Comparison of ENCODE assay signal across 13 cellular contexts in genomic region chr6:163860194-163861081, GRCh38.
DNase-seq lines count a peak whose midpoint lies in the region; ATAC-seq, FAIRE-seq and TF ChIP-seq lines count a peak whose summit lies in the region.
"Had no signal": no experiment of that assay in that cellular context is flagged by ENCODE, and none has a peak within 500 bp of the region (broad histone marks: within the 10 kb centered on the region; RNA-seq: fewer than 3 reads in every experiment).

No MANE protein-coding gene starts in this region.

- H3K79me2 ChIP-seq in astrocyte (ENCODE audit: insufficient read depth, low read length): no peaks in the 10 kb centered on the region

- H3K4me1 Mint-ChIP-seq in HFFc6 (ENCODE audit: low read depth) (peaks cover 35% of the 10 kb centered on the region), astrocyte (ENCODE audit: low read depth, unreplicated experiment) (peaks cover 8% of the 10 kb centered on the region)

- H3K27ac Mint-ChIP-seq in HFFc6 (peak overlapping the region; percentile 66), astrocyte (ENCODE audit: unreplicated experiment) (no peak overlapping the region)

- no peaks in the 10 kb centered on the region for H4K20me1 ChIP-seq in astrocyte (ENCODE audit: insufficient read depth, low read length)

- H3K27ac ChIP-seq in A673 (ENCODE audit: low read depth, low read length, poor library complexity, severe bottlenecking) (no peak overlapping the region), astrocyte (ENCODE audit: low read depth, low read length) (peak overlapping the region; percentile 59)
- H3K27ac ChIP-seq: sigmoid colon, SK-N-MC had no signal

- H3K27me3 ChIP-seq in A673 (replicated peaks; ENCODE audit: insufficient read depth, low read depth, low read length, poor library complexity) (peaks cover 28% of the 10 kb centered on the region), astrocyte (ENCODE audit: insufficient read depth, low read length) (no peaks in the 10 kb centered on the region)
- H3K27me3 ChIP-seq: sigmoid colon had no signal

- H3K36me3 Mint-ChIP-seq in HFFc6 (ENCODE audit: low read depth): no peaks in the 10 kb centered on the region
- H3K36me3 Mint-ChIP-seq in astrocyte (ENCODE audit: low read depth, unreplicated experiment): no peaks in the 10 kb centered on the region

- H3K4me3 Mint-ChIP-seq in HFFc6: peak overlapping the region; percentile 78
- H3K4me3 Mint-ChIP-seq in astrocyte (ENCODE audit: unreplicated experiment): no peak overlapping the region

- H3K9ac ChIP-seq in astrocyte (ENCODE audit: low read length): peak overlapping the region; percentile 55

- CTCF ChIA-PET in A673 (lab: Charles Lee): no interaction called here

- peak overlapping the region; percentile 78 for H3K4me2 ChIP-seq in astrocyte (ENCODE audit: low read length)

- H3K36me3 ChIP-seq in A673 (ENCODE audit: insufficient read depth, low read length, poor library complexity, severe bottlenecking): no peaks in the 10 kb centered on the region
- no peaks in the 10 kb centered on the region for H3K36me3 ChIP-seq in astrocyte (ENCODE audit: insufficient read depth, low read length)
- H3K36me3 ChIP-seq: sigmoid colon had no signal

- H3K9me3 ChIP-seq in A673 (ENCODE audit: low read depth, low read length, poor library complexity, severe bottlenecking) (no peaks in the 10 kb centered on the region), astrocyte (ENCODE audit: insufficient read depth, low read depth, low read length) (no peaks in the 10 kb centered on the region)
- H3K9me3 ChIP-seq: sigmoid colon had no signal

- peak; percentile 87 for DNase-seq in A673 (ENCODE audit: low spot score)
- DNase-seq in HFFc6: peak; percentile 28
- peak; percentile 71 for DNase-seq in astrocyte (ENCODE audit: low read depth)
- DNase-seq in hepatic stellate cell (ENCODE audit: low spot score): peak; percentile 74
- DNase-seq in NCI-H526 (lab: John Stamatoyannopoulos, UW): no peak
- DNase-seq in NCI-H128 (lab: John Stamatoyannopoulos, UW; ENCODE audit: unreplicated experiment): no peak
- DNase-seq: ACHN, NCI-H2029, sigmoid colon had no signal

- no peak for FAIRE-seq in astrocyte (lab: Jason Lieb, UNC)
- FAIRE-seq: islet of Langerhans had no signal

- BruUV-seq in A673 (replicated peaks; lab: Mats Ljungman, UMichigan): no TSS peak

- H3K27me3 Mint-ChIP-seq in HFFc6 (ENCODE audit: insufficient read depth) (no peaks in the 10 kb centered on the region; the same call in none of the 2 replicates), astrocyte (ENCODE audit: low read depth, unreplicated experiment) (no peaks in the 10 kb centered on the region)

- no peaks in the 10 kb centered on the region for H3K9me3 Mint-ChIP-seq in HFFc6
- H3K9me3 Mint-ChIP-seq in astrocyte (ENCODE audit: unreplicated experiment): no peaks in the 10 kb centered on the region

- H3K4me1 ChIP-seq in A673 (ENCODE audit: insufficient read depth, low read length, poor library complexity, severe bottlenecking) (peaks cover 18% of the 10 kb centered on the region), astrocyte (ENCODE audit: insufficient read depth, low read length) (peaks cover 17% of the 10 kb centered on the region)
- H3K4me1 ChIP-seq: sigmoid colon had no signal

- POLR2A ChIA-PET in A673 (lab: Charles Lee; ENCODE audit: low non-redundant PET): no interaction called here

- peak overlapping the region; percentile 57 for H2AFZ ChIP-seq in astrocyte (ENCODE audit: low read depth, low read length)

- TF ChIP-seq CTCF in A673 (conservative IDR thresholded peaks at IDR 0.05; ENCODE audit: low read depth, low read length) (no peak), HFFc6 (IDR thresholded peaks at IDR 0.05) (no peak), astrocyte (IDR thresholded peaks at IDR 0.05; ENCODE audit: insufficient read depth, low read depth, low read length) (no peak)

- intact Hi-C loops in A673 (cut with micrococcal nuclease; ENCODE audit: unreplicated experiment): loop anchor here (10.0 kb wide), 1 partner anchor 244 kb away; no protein-coding TSS in a partner anchor

- ATAC-seq in GM21576 (IDR thresholded peaks at IDR 0.05; ENCODE audit: unreplicated experiment) (no peak), GM18867 (IDR thresholded peaks at IDR 0.05; ENCODE audit: unreplicated experiment) (no peak)

- no peak overlapping the region for H3K4me3 ChIP-seq in A673 (ENCODE audit: low read depth, low read length, poor library complexity, severe bottlenecking)
- peak overlapping the region; percentile 12 for H3K4me3 ChIP-seq in astrocyte (ENCODE audit: insufficient read depth, low read depth, low read length)
- H3K4me3 ChIP-seq: sigmoid colon, SK-N-MC had no signal

Comparison
In these comparisons a context has a peak if more than half of its experiments do, and no peak if none do; other contexts are left out.
1. DNase-seq: peak in A673 (single experiment), HFFc6 (single experiment), astrocyte (single experiment) and hepatic stellate cell (single experiment); none in NCI-H526 (0 of 2) and NCI-H128 (single experiment).